ENCODE assay signal across 25 cellular contexts in genomic region chr6:16562498-16562897, GRCh38.
DNase-seq lines count a peak whose midpoint lies in the region; ATAC-seq and TF ChIP-seq lines count a peak whose summit lies in the region.
"Had no signal": no experiment of that assay in that cellular context is flagged by ENCODE, and none has a peak within 500 bp of the region (broad histone marks: within the 10 kb centered on the region; RNA-seq: fewer than 3 reads in every experiment).

No MANE protein-coding gene starts in this region.

- H3K4me1 ChIP-seq in smooth muscle cell (ENCODE audit: low read depth): no peaks in the 10 kb centered on the region
- no peaks in the 10 kb centered on the region for H3K4me1 ChIP-seq in PC-3 (ENCODE audit: insufficient read depth, low read length)
- H3K4me1 ChIP-seq: BE2C, body of pancreas had no signal

- no peaks in the 10 kb centered on the region for H3K27me3 Mint-ChIP-seq in activated naive CD8-positive, alpha-beta T cell treated with anti-CD3 and anti-CD28 coated beads, Interleukin-2, amount 50 U/mL, for 24 hours
- H3K27me3 Mint-ChIP-seq in activated naive CD8-positive, alpha-beta T cell treated with anti-CD3 and anti-CD28 coated beads for 36 hours: no peaks in the 10 kb centered on the region
- H3K27me3 Mint-ChIP-seq: activated CD4-positive, alpha-beta T cell treated with anti-CD3 and anti-CD28 coated beads, Interleukin-2, amount 10 ng/mL, durations not matched to agents 7 days and 5 days; activated naive CD8-positive, alpha-beta T cell treated with anti-CD3 and anti-CD28 coated beads, Interleukin-2, amount 10 ng/mL, durations not matched to agents 7 days and 5 days; CD8-positive, alpha-beta memory T cell; naive thymus-derived CD8-positive, alpha-beta T cell had no signal

- no peaks in the 10 kb centered on the region for H3K4me1 Mint-ChIP-seq in activated naive CD8-positive, alpha-beta T cell treated with anti-CD3 and anti-CD28 coated beads, Interleukin-2, amount 50 U/mL, for 24 hours
- peaks cover 2% of the 10 kb centered on the region for H3K4me1 Mint-ChIP-seq in activated naive CD8-positive, alpha-beta T cell treated with anti-CD3 and anti-CD28 coated beads for 36 hours
- H3K4me1 Mint-ChIP-seq: activated CD4-positive, alpha-beta T cell treated with anti-CD3 and anti-CD28 coated beads, Interleukin-2, amount 10 ng/mL, durations not matched to agents 7 days and 5 days; naive thymus-derived CD8-positive, alpha-beta T cell had no signal

- H4K20me1 ChIP-seq in smooth muscle cell (ENCODE audit: low read depth) (peaks cover 50% of the 10 kb centered on the region), PC-3 (ENCODE audit: low read length) (no peaks in the 10 kb centered on the region)

- H3K27me3 ChIP-seq in dorsolateral prefrontal cortex (no peaks in the 10 kb centered on the region), smooth muscle cell (ENCODE audit: low read depth) (no peaks in the 10 kb centered on the region), PC-3 (ENCODE audit: low read length) (no peaks in the 10 kb centered on the region)
- H3K27me3 ChIP-seq: BE2C, body of pancreas, transverse colon had no signal

- H3K27ac ChIP-seq in dorsolateral prefrontal cortex (peak overlapping the region in 39 of 59 donors; percentile 12 to 99 (median 52)), smooth muscle cell (ENCODE audit: low read depth) (peak overlapping the region; percentile 63), PC-3 (ENCODE audit: low read length) (no peak overlapping the region)
- H3K27ac ChIP-seq: body of pancreas, transverse colon, VCaP had no signal

- CTCF ChIA-PET in PC-3 (lab: Charles Lee): no interaction called here

- no peak overlapping the region for H3K27ac Mint-ChIP-seq in activated naive CD8-positive, alpha-beta T cell treated with anti-CD3 and anti-CD28 coated beads, Interleukin-2, amount 50 U/mL, for 24 hours
- no peak overlapping the region for H3K27ac Mint-ChIP-seq in activated naive CD8-positive, alpha-beta T cell treated with anti-CD3 and anti-CD28 coated beads for 36 hours
- H3K27ac Mint-ChIP-seq: activated CD4-positive, alpha-beta T cell treated with anti-CD3 and anti-CD28 coated beads, Interleukin-2, amount 10 ng/mL, durations not matched to agents 7 days and 5 days; activated naive CD8-positive, alpha-beta T cell treated with anti-CD3 and anti-CD28 coated beads, Interleukin-2, amount 10 ng/mL, durations not matched to agents 7 days and 5 days; CD8-positive, alpha-beta memory T cell; naive thymus-derived CD8-positive, alpha-beta T cell had no signal

- H3F3A ChIP-seq in smooth muscle cell (ENCODE audit: low read depth): no peaks in the 10 kb centered on the region
- H3F3A ChIP-seq in PC-3 (ENCODE audit: low read length, unreplicated experiment): no peaks in the 10 kb centered on the region

- H3K9me3 Mint-ChIP-seq in activated naive CD8-positive, alpha-beta T cell treated with anti-CD3 and anti-CD28 coated beads, Interleukin-2, amount 50 U/mL, for 24 hours: no peaks in the 10 kb centered on the region
- no peaks in the 10 kb centered on the region for H3K9me3 Mint-ChIP-seq in activated naive CD8-positive, alpha-beta T cell treated with anti-CD3 and anti-CD28 coated beads for 36 hours
- H3K9me3 Mint-ChIP-seq: activated CD4-positive, alpha-beta T cell treated with anti-CD3 and anti-CD28 coated beads, Interleukin-2, amount 10 ng/mL, durations not matched to agents 7 days and 5 days; activated naive CD8-positive, alpha-beta T cell treated with anti-CD3 and anti-CD28 coated beads, Interleukin-2, amount 10 ng/mL, durations not matched to agents 7 days and 5 days; CD8-positive, alpha-beta memory T cell; naive thymus-derived CD8-positive, alpha-beta T cell had no signal

- no peak for DNase-seq in activated naive CD8-positive, alpha-beta T cell treated with anti-CD3 and anti-CD28 coated beads, Interleukin-2, amount 50 U/mL, for 24 hours
- DNase-seq in activated naive CD8-positive, alpha-beta T cell treated with anti-CD3 and anti-CD28 coated beads for 36 hours: no peak
- peak; percentile 47 for DNase-seq in RPMI7951 (ENCODE audit: low read depth)
- DNase-seq in dorsolateral prefrontal cortex: no peak
- DNase-seq in smooth muscle cell (lab: John Stamatoyannopoulos, UW; ENCODE audit: unreplicated experiment): no peak
- no peak for DNase-seq in NCI-H2107 treated with DMSO at 0.1 percent for 48 hours (lab: John Stamatoyannopoulos, UW; ENCODE audit: unreplicated experiment)
- no peak for DNase-seq in SKM-1 (lab: John Stamatoyannopoulos, UW; ENCODE audit: unreplicated experiment)
- DNase-seq in PC-3: no peak
- DNase-seq: activated CD4-positive, alpha-beta T cell treated with anti-CD3 and anti-CD28 coated beads, Interleukin-2, amount 10 ng/mL, durations not matched to agents 7 days and 5 days; activated naive CD8-positive, alpha-beta T cell treated with anti-CD3 and anti-CD28 coated beads, Interleukin-2, amount 10 ng/mL, durations not matched to agents 7 days and 5 days; BE2C; body of pancreas; CD8-positive, alpha-beta memory T cell; kidney; naive thymus-derived CD8-positive, alpha-beta T cell; NCI-H1417 treated with DMSO at 0.1 percent for 48 hours; NCI-H2081; NCI-H345; NCI-H748 treated with DMSO at 0.1 percent for 48 hours; occipital lobe; SK-N-SH; stimulated activated CD8-positive, alpha-beta memory T cell treated with anti-CD3 and anti-CD28 coated beads, Interleukin-4, amount 100 ng/mL, for 48 hours; T-helper 2 cell; transverse colon had no signal

- H3K4me3 ChIP-seq in dorsolateral prefrontal cortex: no peak overlapping the region
- no peak overlapping the region for H3K4me3 ChIP-seq in smooth muscle cell
- H3K4me3 ChIP-seq in PC-3 (ENCODE audit: low read length): no peak overlapping the region
- H3K4me3 ChIP-seq: body of pancreas, transverse colon had no signal

- peaks cover 11% of the 10 kb centered on the region for H3K79me2 ChIP-seq in smooth muscle cell (ENCODE audit: low read depth)
- H3K79me2 ChIP-seq in PC-3 (ENCODE audit: low read length): no peaks in the 10 kb centered on the region

- H3K36me3 ChIP-seq in smooth muscle cell (ENCODE audit: low read depth): no peaks in the 10 kb centered on the region
- H3K36me3 ChIP-seq in PC-3 (ENCODE audit: low read depth, low read length): no peaks in the 10 kb centered on the region
- H3K36me3 ChIP-seq: BE2C, transverse colon had no signal

- BruUV-seq in PC-3 (replicated peaks; lab: Mats Ljungman, UMichigan): no TSS peak

- POLR2A ChIA-PET in PC-3 (lab: Charles Lee; ENCODE audit: unreplicated experiment): no interaction called here

- H2AFZ ChIP-seq in smooth muscle cell (ENCODE audit: low read depth) (no peak overlapping the region), PC-3 (ENCODE audit: low read length) (no peak overlapping the region)

- TF ChIP-seq CTCF in dorsolateral prefrontal cortex (IDR thresholded peaks at IDR 0.05 in 54 of 56, conservative IDR thresholded peaks at IDR 0.05 in 2 of 56; ENCODE audit: low read depth in 1 of 56, partially characterized antibody in 56 of 56) (no peak), smooth muscle cell (IDR thresholded peaks at IDR 0.05; ENCODE audit: borderline replicate concordance, insufficient read depth, poor library complexity, severe bottlenecking) (no peak), PC-3 (conservative IDR thresholded peaks at IDR 0.05; ENCODE audit: low read depth, low read length) (no peak)

- H3K9ac ChIP-seq in smooth muscle cell (ENCODE audit: low read depth) (no peak overlapping the region), PC-3 (ENCODE audit: low read length) (no peak overlapping the region)
- H3K9ac ChIP-seq: SK-N-SH had no signal

- 42% methylated on average over 2 of the region's 2 CpGs for WGBS in smooth muscle cell (ENCODE audit: low lambda C conversion rate)

- H3K36me3 Mint-ChIP-seq in activated naive CD8-positive, alpha-beta T cell treated with anti-CD3 and anti-CD28 coated beads, Interleukin-2, amount 50 U/mL, for 24 hours (ENCODE audit: low read depth): no peaks in the 10 kb centered on the region
- H3K36me3 Mint-ChIP-seq in activated naive CD8-positive, alpha-beta T cell treated with anti-CD3 and anti-CD28 coated beads for 36 hours: peaks cover 1% of the 10 kb centered on the region
- H3K36me3 Mint-ChIP-seq: activated naive CD8-positive, alpha-beta T cell treated with anti-CD3 and anti-CD28 coated beads, Interleukin-2, amount 10 ng/mL, durations not matched to agents 7 days and 5 days had no signal

- no peak overlapping the region for H3K4me3 Mint-ChIP-seq in activated naive CD8-positive, alpha-beta T cell treated with anti-CD3 and anti-CD28 coated beads, Interleukin-2, amount 50 U/mL, for 24 hours
- H3K4me3 Mint-ChIP-seq in activated naive CD8-positive, alpha-beta T cell treated with anti-CD3 and anti-CD28 coated beads for 36 hours: no peak overlapping the region
- H3K4me3 Mint-ChIP-seq: activated CD4-positive, alpha-beta T cell treated with anti-CD3 and anti-CD28 coated beads, Interleukin-2, amount 10 ng/mL, durations not matched to agents 7 days and 5 days; activated naive CD8-positive, alpha-beta T cell treated with anti-CD3 and anti-CD28 coated beads, Interleukin-2, amount 10 ng/mL, durations not matched to agents 7 days and 5 days; CD8-positive, alpha-beta memory T cell; naive thymus-derived CD8-positive, alpha-beta T cell had no signal

- H3K4me2 ChIP-seq in smooth muscle cell (no peak overlapping the region), PC-3 (ENCODE audit: low read length) (no peak overlapping the region)
- H3K4me2 ChIP-seq: SK-N-SH had no signal

- H3K9me3 ChIP-seq in smooth muscle cell (replicated peaks; ENCODE audit: low read depth) (no peaks in the 10 kb centered on the region), PC-3 (ENCODE audit: low read length) (no peaks in the 10 kb centered on the region)
- H3K9me3 ChIP-seq: BE2C, body of pancreas, SK-N-SH, transverse colon had no signal

- intact Hi-C loops in dorsolateral prefrontal cortex (cut with DNase I): loop anchor here in 1 of 2 donors (5.0 kb wide), 1 partner anchor 200 kb away; the partner anchor contains the start of gene ATXN1
- intact Hi-C loops in PC-3 (cut with micrococcal nuclease): no loop called here

- ATAC-seq in activated naive CD8-positive, alpha-beta T cell treated with anti-CD3 and anti-CD28 coated beads, Interleukin-2, amount 50 U/mL, for 24 hours: peak; percentile 49
- ATAC-seq in PC-3: no peak
- ATAC-seq: body of pancreas; naive thymus-derived CD8-positive, alpha-beta T cell had no signal

- H3K9me2 ChIP-seq in PC-3 (replicated peaks; ENCODE audit: low read length): no peaks in the 10 kb centered on the region
- H3K9me2 ChIP-seq: SK-N-SH had no signal
